18 cellular contexts compared by ENCODE assay signal in the genomic region with DNA sequence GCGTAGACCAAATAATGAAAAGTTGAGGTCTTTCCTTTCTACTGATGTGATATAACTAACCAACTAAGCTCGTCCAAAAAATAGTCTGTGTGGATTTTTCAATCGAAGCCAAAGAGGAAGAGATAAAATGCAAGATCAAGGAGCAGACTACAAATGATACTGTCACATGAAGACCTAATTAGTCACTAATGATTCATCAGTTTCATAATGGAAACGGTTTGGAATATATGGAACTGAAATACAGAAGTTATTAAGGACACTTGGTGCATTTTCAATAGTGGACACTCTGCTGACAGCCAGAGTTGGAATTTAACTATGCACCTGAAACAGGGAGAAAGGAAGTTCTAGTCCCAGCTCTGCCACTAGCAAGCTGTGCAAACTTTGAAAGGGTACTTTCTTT.
"Had no signal": no experiment of that assay in that cellular context is flagged by ENCODE, and none has a peak within 500 bp of the region (broad histone marks: within the 10 kb centered on the region; RNA-seq: fewer than 3 reads in every experiment).

No MANE protein-coding gene starts in this region.

- H3K36me3 Mint-ChIP-seq: naive thymus-derived CD8-positive, alpha-beta T cell had no signal

- H3K27ac Mint-ChIP-seq: naive thymus-derived CD8-positive, alpha-beta T cell had no signal

- H3K27me3 ChIP-seq: colonic mucosa, ovary, right atrium auricular region, sigmoid colon had no signal

- H3K9me3 Mint-ChIP-seq: naive thymus-derived CD8-positive, alpha-beta T cell had no signal

- H3K4me1 Mint-ChIP-seq: naive thymus-derived CD8-positive, alpha-beta T cell; neural crest cell had no signal

- FAIRE-seq: frontal cortex, islet of Langerhans had no signal

- DNase-seq: colonic mucosa; dermis blood vessel endothelial cell; heart left ventricle; hippocampal formation; kidney glomerular epithelial cell; mammary epithelial cell; mucosa of descending colon; naive thymus-derived CD8-positive, alpha-beta T cell; nucleus accumbens; ovary; sigmoid colon; stimulated activated CD4-positive, alpha-beta T cell treated with anti-CD3 and anti-CD28 coated beads, Interleukin-12 subunit alpha, Interleukin-12 subunit beta, amount 100 ng/mL, for 4 hours; stimulated activated naive CD4-positive, alpha-beta T cell treated with Interleukin-2 at 50 U/mL for 16 hours had no signal

- H3K4me1 ChIP-seq: colonic mucosa, heart left ventricle, right atrium auricular region, sigmoid colon had no signal

- H3K36me3 ChIP-seq: colonic mucosa, heart left ventricle, ovary, right atrium auricular region, sigmoid colon had no signal

- H3K9me3 ChIP-seq: colonic mucosa, mucosa of descending colon, ovary, sigmoid colon had no signal

- H3K4me3 ChIP-seq: colonic mucosa, heart left ventricle, mucosa of descending colon, ovary, right atrium auricular region, sigmoid colon, skin epidermis had no signal

- H3K27ac ChIP-seq: colonic mucosa, heart left ventricle, ovary, right atrium auricular region, sigmoid colon, skin epidermis had no signal

- H3K4me3 Mint-ChIP-seq: naive thymus-derived CD8-positive, alpha-beta T cell; neural crest cell had no signal
